8 cellular contexts compared by ENCODE assay signal in the genomic region with DNA sequence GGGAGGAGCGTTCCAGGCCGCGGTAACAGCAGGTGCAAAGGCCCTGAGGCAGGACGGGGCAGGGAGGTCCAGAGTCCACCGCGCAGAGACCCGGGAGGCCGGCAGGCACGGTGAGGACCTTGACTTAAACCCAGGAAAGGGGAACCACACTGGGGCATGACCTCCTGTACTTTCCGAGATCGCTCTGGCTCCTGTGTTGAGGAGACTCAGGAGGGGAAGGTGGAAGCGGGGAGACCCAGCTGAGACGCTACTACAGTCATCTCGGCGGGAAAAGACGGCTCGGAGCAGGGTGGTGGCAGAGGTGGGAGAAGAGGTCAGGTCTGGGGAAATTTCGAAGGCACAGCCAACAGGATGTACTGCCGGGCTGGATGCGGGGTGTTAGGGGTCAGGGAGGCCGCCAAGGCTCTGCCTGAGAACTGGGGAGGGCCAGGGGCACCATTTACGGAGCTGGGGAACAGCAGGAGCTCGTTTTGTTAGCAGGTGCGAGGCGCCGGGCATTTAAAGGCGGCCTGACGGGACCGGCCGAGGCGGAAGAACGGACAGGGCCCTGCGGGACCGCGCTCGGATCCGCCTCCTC. TPM values are rescaled to one million over a fixed set of nuclear protein-coding genes. Genes with fewer than 3 reads are reported as not detected.
DNase-seq lines count a peak whose midpoint lies in the region; ATAC-seq and TF ChIP-seq lines count a peak whose summit lies in the region.

No MANE protein-coding gene starts in this region.

- peak overlapping the region; percentile 88 for H3K4me3 ChIP-seq in BE2C (ENCODE audit: low read depth, low read length)
- peak overlapping the region; percentile 48 to 71 for H3K4me3 ChIP-seq in body of pancreas
- peak overlapping the region; percentile 83 for H3K4me3 ChIP-seq in mesendoderm (ENCODE audit: low read length)

- intact Hi-C loops in body of pancreas (cut with DNase I): no loop called here

- no peaks in the 10 kb centered on the region for H3K36me3 ChIP-seq in BE2C
- no peaks in the 10 kb centered on the region for H3K36me3 ChIP-seq in body of pancreas (replicated peaks in 1 of 2; ENCODE audit: insufficient read depth in 1 of 2, low read depth in 2 of 2)
- H3K36me3 ChIP-seq in mesendoderm (ENCODE audit: control insufficient read depth, insufficient read depth, low read length): no peaks in the 10 kb centered on the region

- peak overlapping the region; percentile 85 for H3K18ac ChIP-seq in mesendoderm (ENCODE audit: low read length)

- DNase-seq in BE2C (no peak), body of pancreas (peak in 1 of 4 donors; percentile 26), mesendoderm (no peak), nucleus accumbens (lab: John Stamatoyannopoulos, UW) (no peak)

- peak overlapping the region; percentile 92 for H3K4me2 ChIP-seq in mesendoderm (ENCODE audit: low read length)

- H3K27ac ChIP-seq in body of pancreas (peak overlapping the region; percentile 81 to 99 (median 94)), mesendoderm (ENCODE audit: low read depth, low read length) (peak overlapping the region; percentile 55)

- no peak overlapping the region for H2BK120ac ChIP-seq in mesendoderm (ENCODE audit: low read depth, low read length)

- no peaks in the 10 kb centered on the region for H3K4me1 ChIP-seq in BE2C
- peaks cover 27% of the 10 kb centered on the region for H3K4me1 ChIP-seq in body of pancreas
- peaks cover 1% of the 10 kb centered on the region for H3K4me1 ChIP-seq in mesendoderm (ENCODE audit: control insufficient read depth, low read depth, low read length)

- H3K23ac ChIP-seq in mesendoderm (ENCODE audit: low read length): no peak overlapping the region

- H3K27me3 ChIP-seq in BE2C (no peaks in the 10 kb centered on the region), body of pancreas (no peaks in the 10 kb centered on the region), mesendoderm (ENCODE audit: insufficient read depth, low read length, poor library complexity) (no peaks in the 10 kb centered on the region)

- peak overlapping the region; percentile 18 for H2AK5ac ChIP-seq in mesendoderm (ENCODE audit: low read length)

- ATAC-seq in HG03354 (IDR thresholded peaks at IDR 0.05; ENCODE audit: poor library complexity, severe bottlenecking, unreplicated experiment) (peak; percentile 9), body of pancreas (no peak), GM18867 (IDR thresholded peaks at IDR 0.05; ENCODE audit: unreplicated experiment) (no peak), GM18861 (IDR thresholded peaks at IDR 0.05; ENCODE audit: unreplicated experiment) (no peak), HG02678 (IDR thresholded peaks at IDR 0.05; ENCODE audit: unreplicated experiment) (no peak)

- H3K4ac ChIP-seq in mesendoderm (ENCODE audit: low read depth, low read length): peak overlapping the region; percentile 76

- H3K9me3 ChIP-seq in BE2C: no peaks in the 10 kb centered on the region
- no peaks in the 10 kb centered on the region for H3K9me3 ChIP-seq in body of pancreas

- TF ChIP-seq CTCF in BE2C (IDR thresholded peaks at IDR 0.05; ENCODE audit: low read depth, low read length) (no peak), body of pancreas (IDR thresholded peaks at IDR 0.05) (no peak)

- peak overlapping the region; percentile 99 for H3K56ac ChIP-seq in mesendoderm (ENCODE audit: low read length)

- no peaks in the 10 kb centered on the region for H3K79me2 ChIP-seq in mesendoderm (ENCODE audit: control insufficient read depth, insufficient read depth, low read length)

- 33 to 44% methylated on average over 21 to 36 of the region's 37 CpGs for WGBS in body of pancreas, 2 donors
- WGBS in mesendoderm (ENCODE audit: extremely low coverage, insufficient coverage, low lambda C conversion rate): no CpG with 5 or more reads among the region's 37 CpGs

- peak overlapping the region; percentile 98 for H4K8ac ChIP-seq in mesendoderm (ENCODE audit: low read depth, low read length)

- H2BK15ac ChIP-seq in mesendoderm (replicated peaks; ENCODE audit: low read depth): no peak overlapping the region

- H3K79me1 ChIP-seq in mesendoderm (ENCODE audit: low read length): no peaks in the 10 kb centered on the region

- no peak for TF ChIP-seq POLR2A in body of pancreas (IDR thresholded peaks at IDR 0.05)

- no peak overlapping the region for H2BK5ac ChIP-seq in mesendoderm (ENCODE audit: low read length)

- H3K9ac ChIP-seq in mesendoderm (ENCODE audit: low read length): peak overlapping the region; percentile 98

- H4K5ac ChIP-seq in mesendoderm (ENCODE audit: low read length): peak overlapping the region; percentile 81

RNA-seq across cellular contexts. Expression of gene NPTX1, which starts 22.3 kb away (rescaled TPM):
- 0.28 TPM for polyA plus RNA-seq in BE2C (2012; ENCODE audit: insufficient read depth, insufficient read length, low read depth)
- under 1 TPM in 1 of 2 donors, not detected in 1; 0.26 TPM for total RNA-seq in body of pancreas
- 0.13 TPM for polyA plus RNA-seq in mesendoderm (2013, experiment 1 of 2)
- 0.17 TPM for polyA plus RNA-seq in mesendoderm (2013, experiment 2 of 2)

RNA-seq across cellular contexts. Expression of gene ENDOV, which starts 39.1 kb away (rescaled TPM):
- polyA plus RNA-seq in BE2C (2012; ENCODE audit: insufficient read depth, insufficient read length, low read depth): 52.5 TPM
- 10 to 100 TPM in 1 of 2 donors, 1 to 10 TPM in 1; 8.3 to 17.5 TPM for total RNA-seq in body of pancreas
- polyA plus RNA-seq in mesendoderm (2013, experiment 1 of 2): 4.7 TPM
- polyA plus RNA-seq in mesendoderm (2013, experiment 2 of 2): 5.3 TPM
